Comparison of ENCODE assay signal across 1 cellular context in genomic region chr7:66147657-66148056, GRCh38.
TF ChIP-seq lines count a peak whose summit lies in the region.

No MANE protein-coding gene starts in this region.

TF ChIP-seq in HepG2, 621 proteins besides CTCF, POLR2A, EP300 and RAD21:
- TF ChIP-seq ZNF121 (CRISPR knock-in tag; IDR thresholded peaks at IDR 0.05), result peak; percentile 80
TF ChIP-seq in HepG2: peak in this region for 1; not testable (repeated sequence) for 620.
